Comparison of ENCODE assay signal across 9 cellular contexts in the genomic region with DNA sequence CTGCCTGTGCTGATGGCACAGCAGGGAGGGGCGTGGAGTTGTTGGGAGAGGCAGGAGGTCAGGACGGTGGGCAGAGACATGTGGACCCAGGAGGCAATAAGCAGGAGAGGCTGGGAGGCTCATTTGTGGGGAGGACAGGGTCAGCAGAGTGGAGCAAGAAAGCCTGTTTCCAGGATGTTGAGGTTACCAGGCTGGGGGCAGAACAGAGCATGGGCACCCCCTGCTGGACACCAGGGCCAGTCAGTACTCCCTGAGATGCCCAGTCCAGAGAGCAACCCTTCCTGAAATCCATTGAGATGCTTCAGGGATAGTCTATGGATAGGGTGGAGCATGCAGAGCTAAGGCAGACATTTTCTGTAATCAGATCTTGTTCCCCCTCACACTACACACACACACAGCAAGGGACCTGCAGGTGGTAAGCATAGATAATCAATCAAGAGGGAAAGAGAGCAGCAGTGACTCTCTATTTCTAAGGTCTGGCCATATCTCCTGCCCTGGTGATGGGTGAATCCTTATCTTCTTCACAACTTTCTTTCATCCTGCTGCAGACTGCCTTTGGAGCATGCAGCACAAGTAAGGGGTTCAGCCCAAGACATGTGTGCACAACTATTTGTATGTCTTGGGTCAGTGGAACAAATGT. TPM values are rescaled to one million over a fixed set of nuclear protein-coding genes. Genes with fewer than 3 reads are reported as not detected.
A peak's percentile ranks its signal among the peaks of the same experiment; 100 is the strongest.
DNase-seq lines count a peak whose midpoint lies in the region; ATAC-seq and TF ChIP-seq lines count a peak whose summit lies in the region.
"Had no signal": no experiment of that assay in that cellular context is flagged by ENCODE, and none has a peak within 500 bp of the region (broad histone marks: within the 10 kb centered on the region; RNA-seq: fewer than 3 reads in every experiment).

No MANE protein-coding gene starts in this region.

- H3K36me3 ChIP-seq in HEK293 (ENCODE audit: control insufficient read depth in 2 of 2, insufficient read depth in 1 of 2, low read length in 2 of 2) (peaks cover 0 to 6% of the 10 kb centered on the region in 2 experiments; a peak in 2 of 3 replicates), SJCRH30 (no peaks in the 10 kb centered on the region), upper lobe of right lung (no peaks in the 10 kb centered on the region)

- H3K4me3 ChIP-seq in HEK293 (ENCODE audit: low read depth, low read length) (no peak overlapping the region), SJCRH30 (no peak overlapping the region), epithelial cell of esophagus (ENCODE audit: low read length) (no peak overlapping the region), upper lobe of right lung (no peak overlapping the region)
- H3K4me3 ChIP-seq: SK-N-MC had no signal

- H3K27ac ChIP-seq in HEK293 (ENCODE audit: extremely low read depth, low read depth, low read length) = no peak overlapping the region
- H3K27ac ChIP-seq in SJCRH30 = no peak overlapping the region
- no peak overlapping the region for H3K27ac ChIP-seq in upper lobe of right lung
- H3K27ac ChIP-seq: SK-N-MC had no signal

- CTCF ChIA-PET in HEK293 (lab: Yijun Ruan, JAX) = interaction anchor here (0.5 to 6.0 kb wide), 16 partner anchors 12 to 645 kb away, joined by 3 to 49 read pairs (median 4); no protein-coding TSS in a partner anchor

- no peaks in the 10 kb centered on the region for H3K9me3 ChIP-seq in HEK293 (ENCODE audit: control insufficient read depth, insufficient read depth, low read depth, low read length)
- H3K9me3 ChIP-seq in SJCRH30 (replicated peaks) = no peaks in the 10 kb centered on the region
- no peaks in the 10 kb centered on the region for H3K9me3 ChIP-seq in upper lobe of right lung

- TF ChIP-seq CTCF in HEK293 (tag by site-specific recombination; IDR thresholded peaks at IDR 0.05) = peak; percentile 66
- peak; percentile 32 for TF ChIP-seq CTCF in epithelial cell of esophagus (IDR thresholded peaks at IDR 0.05; ENCODE audit: insufficient read depth, low read depth, low read length, missing control alignments)
- TF ChIP-seq CTCF in upper lobe of right lung (IDR thresholded peaks at IDR 0.05) = peak; percentile 69

- peak; percentile 5 for DNase-seq in DMS 273 treated with DMSO at 0.1 percent for 48 hours (lab: John Stamatoyannopoulos, UW)
- peak; percentile 65 to 83 for DNase-seq in SJCRH30
- DNase-seq in epithelial cell of esophagus (ENCODE audit: low read depth) = peak; percentile 17
- DNase-seq in midbrain (lab: John Stamatoyannopoulos, UW) = peak; percentile 77
- peak; percentile 80 for DNase-seq in upper lobe of right lung

- intact Hi-C loops in upper lobe of right lung (cut with DNase I) = no loop called here

- H3K27me3 ChIP-seq in SJCRH30 (no peaks in the 10 kb centered on the region), upper lobe of right lung (no peaks in the 10 kb centered on the region)

- POLR2A ChIA-PET in HEK293 (lab: Yijun Ruan, JAX) = no interaction called here

- ATAC-seq in upper lobe of right lung (peak; percentile 88), GM19463 (IDR thresholded peaks at IDR 0.05; ENCODE audit: unreplicated experiment) (no peak), GM19023 (IDR thresholded peaks at IDR 0.05; ENCODE audit: unreplicated experiment) (no peak)

- H3K4me1 ChIP-seq in HEK293 (ENCODE audit: control insufficient read depth, insufficient read depth, low read length) = no peaks in the 10 kb centered on the region
- H3K4me1 ChIP-seq in SJCRH30 = peaks cover 17% of the 10 kb centered on the region
- H3K4me1 ChIP-seq in upper lobe of right lung = peaks cover 16% of the 10 kb centered on the region

TF ChIP-seq in HEK293, 187 proteins besides CTCF, POLR2A, EP300 and RAD21:
- TF ChIP-seq HOXA7 (CRISPR knock-in tag; IDR thresholded peaks at IDR 0.05; ENCODE audit: borderline replicate concordance) = no peak
- TF ChIP-seq ZNF121 (tag by site-specific recombination; IDR thresholded peaks at IDR 0.05) = no peak
- TF ChIP-seq, protein P1, sequence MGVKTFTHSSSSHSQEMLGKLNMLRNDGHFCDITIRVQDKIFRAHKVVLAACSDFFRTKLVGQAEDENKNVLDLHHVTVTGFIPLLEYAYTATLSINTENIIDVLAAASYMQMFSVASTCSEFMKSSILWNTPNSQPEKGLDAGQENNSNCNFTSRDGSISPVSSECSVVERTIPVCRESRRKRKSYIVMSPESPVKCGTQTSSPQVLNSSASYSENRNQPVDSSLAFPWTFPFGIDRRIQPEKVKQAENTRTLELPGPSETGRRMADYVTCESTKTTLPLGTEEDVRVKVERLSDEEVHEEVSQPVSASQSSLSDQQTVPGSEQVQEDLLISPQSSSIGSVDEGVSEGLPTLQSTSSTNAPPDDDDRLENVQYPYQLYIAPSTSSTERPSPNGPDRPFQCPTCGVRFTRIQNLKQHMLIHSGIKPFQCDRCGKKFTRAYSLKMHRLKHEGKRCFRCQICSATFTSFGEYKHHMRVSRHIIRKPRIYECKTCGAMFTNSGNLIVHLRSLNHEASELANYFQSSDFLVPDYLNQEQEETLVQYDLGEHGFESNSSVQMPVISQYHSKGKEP (tag by site-specific recombination; IDR thresholded peaks at IDR 0.05) = no peak
- TF ChIP-seq KLF1 (tag by site-specific recombination; IDR thresholded peaks at IDR 0.05) = no peak
- no peak for TF ChIP-seq ZNF843 (tag by site-specific recombination; IDR thresholded peaks at IDR 0.05)
- peak; percentile 54 for TF ChIP-seq ZNF654 (tag by site-specific recombination; IDR thresholded peaks at IDR 0.05; ENCODE audit: low read depth)
- TF ChIP-seq ZNF777 (tag by site-specific recombination; IDR thresholded peaks at IDR 0.05; ENCODE audit: borderline replicate concordance) = no peak
- TF ChIP-seq ZNF596 (tag by site-specific recombination; IDR thresholded peaks at IDR 0.05) = no peak
- TF ChIP-seq ZBTB8A (tag by site-specific recombination; IDR thresholded peaks at IDR 0.05) = no peak
- TF ChIP-seq ZNF837 (tag by site-specific recombination; IDR thresholded peaks at IDR 0.05) = no peak
- no peak for TF ChIP-seq ZNF629 (tag by site-specific recombination; IDR thresholded peaks at IDR 0.05)
- TF ChIP-seq, protein P2, sequence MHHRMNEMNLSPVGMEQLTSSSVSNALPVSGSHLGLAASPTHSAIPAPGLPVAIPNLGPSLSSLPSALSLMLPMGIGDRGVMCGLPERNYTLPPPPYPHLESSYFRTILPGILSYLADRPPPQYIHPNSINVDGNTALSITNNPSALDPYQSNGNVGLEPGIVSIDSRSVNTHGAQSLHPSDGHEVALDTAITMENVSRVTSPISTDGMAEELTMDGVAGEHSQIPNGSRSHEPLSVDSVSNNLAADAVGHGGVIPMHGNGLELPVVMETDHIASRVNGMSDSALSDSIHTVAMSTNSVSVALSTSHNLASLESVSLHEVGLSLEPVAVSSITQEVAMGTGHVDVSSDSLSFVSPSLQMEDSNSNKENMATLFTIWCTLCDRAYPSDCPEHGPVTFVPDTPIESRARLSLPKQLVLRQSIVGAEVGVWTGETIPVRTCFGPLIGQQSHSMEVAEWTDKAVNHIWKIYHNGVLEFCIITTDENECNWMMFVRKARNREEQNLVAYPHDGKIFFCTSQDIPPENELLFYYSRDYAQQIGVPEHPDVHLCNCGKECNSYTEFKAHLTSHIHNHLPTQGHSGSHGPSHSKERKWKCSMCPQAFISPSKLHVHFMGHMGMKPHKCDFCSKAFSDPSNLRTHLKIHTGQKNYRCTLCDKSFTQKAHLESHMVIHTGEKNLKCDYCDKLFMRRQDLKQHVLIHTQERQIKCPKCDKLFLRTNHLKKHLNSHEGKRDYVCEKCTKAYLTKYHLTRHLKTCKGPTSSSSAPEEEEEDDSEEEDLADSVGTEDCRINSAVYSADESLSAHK (tag by site-specific recombination; IDR thresholded peaks at IDR 0.05) = peak; percentile 67; the same call in 1 of the 2 replicates
- TF ChIP-seq HOXC10 (CRISPR knock-in tag; IDR thresholded peaks at IDR 0.05) = no peak

RNA-seq across cellular contexts. Expression of a gene that starts 41.7 kb away (rescaled TPM):
- total RNA-seq in SJCRH30 (2014; rRNA removed; shearing (Covaris generic)) = 7.3 TPM in 2 replicates
- 29.3 TPM for total RNA-seq in upper lobe of right lung

Comparison
In these comparisons a context has a peak if more than half of its experiments do, and no peak if none do; other contexts are left out.
1. DNase-seq: peak in every context shown above with its lines; median percentile 80 in upper lobe of right lung; 77 in midbrain; 74 in SJCRH30; 17 in epithelial cell of esophagus; 5 in DMS 273 treated with DMSO at 0.1 percent for 48 hours.